ENCODE assay signal across 16 cellular contexts in the genomic region with DNA sequence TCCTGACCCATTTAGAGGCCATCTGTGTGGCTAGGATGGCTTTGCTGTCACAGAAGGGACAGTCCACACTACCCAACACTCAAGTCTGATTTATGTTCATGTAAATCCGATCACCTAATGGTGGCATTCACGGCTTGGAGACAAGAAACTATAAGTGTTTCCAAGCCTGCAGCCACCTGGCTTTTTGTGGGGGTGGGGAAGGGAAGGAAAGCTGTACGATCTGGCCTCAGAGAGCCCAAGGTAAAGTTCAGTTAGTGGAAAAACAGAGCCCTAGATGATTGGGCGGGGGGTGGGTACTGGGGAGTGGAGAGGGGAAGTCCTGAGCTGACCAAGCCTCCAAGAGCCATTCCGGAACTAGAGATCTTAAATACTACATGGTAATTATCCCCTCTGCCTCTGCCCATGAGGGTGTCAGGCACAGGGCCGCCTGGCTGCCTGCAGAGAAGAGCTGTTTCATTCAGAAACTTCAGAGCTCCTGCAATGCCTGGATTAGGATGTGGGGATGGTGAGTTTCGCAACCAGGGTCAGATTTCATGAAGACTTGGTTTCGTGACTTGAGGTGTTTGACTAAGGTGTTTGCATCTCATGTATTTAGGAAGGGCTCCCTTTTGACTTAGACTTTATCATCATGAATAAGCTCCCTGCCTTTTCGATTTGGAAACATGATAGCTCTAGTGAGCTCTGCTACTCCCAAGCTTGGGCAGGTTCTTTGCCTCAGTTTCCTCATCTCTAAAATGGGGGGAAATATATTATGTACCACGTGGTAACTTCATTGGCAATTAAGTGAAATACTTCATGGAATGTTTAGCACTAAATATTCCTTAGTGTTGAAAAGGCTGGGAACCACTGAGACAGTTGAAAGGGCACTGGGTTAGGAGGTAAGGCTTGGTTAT. TPM values are rescaled to one million over a fixed set of nuclear protein-coding genes. Genes with fewer than 3 reads are reported as not detected.
DNase-seq lines count a peak whose midpoint lies in the region; ATAC-seq and TF ChIP-seq lines count a peak whose summit lies in the region.
"Had no signal": no experiment of that assay in that cellular context is flagged by ENCODE, and none has a peak within 500 bp of the region (broad histone marks: within the 10 kb centered on the region; RNA-seq: fewer than 3 reads in every experiment).

No MANE protein-coding gene starts in this region.

- H3K4me3 ChIP-seq in fibroblast of lung (replicated peaks in 1 of 4; ENCODE audit: control extremely low read depth in 1 of 4, insufficient read depth in 1 of 4, low read depth in 3 of 4, low read length in 4 of 4) = peak overlapping the region in 1 of 4 experiments; percentile 1
- peak overlapping the region; percentile 37 for H3K4me3 ChIP-seq in retinal pigment epithelial cell (ENCODE audit: low read length)
- H3K4me3 ChIP-seq: colonic mucosa had no signal

- no peaks in the 10 kb centered on the region for H3K36me3 ChIP-seq in fibroblast of lung (ENCODE audit: control insufficient read depth, insufficient read depth, low read length)
- H3K36me3 ChIP-seq: colonic mucosa had no signal

- H3K79me2 ChIP-seq in fibroblast of lung (ENCODE audit: control insufficient read depth, insufficient read depth, low read length) = peaks cover 49% of the 10 kb centered on the region

- no peak overlapping the region for H3K4me3 Mint-ChIP-seq in HFFc6
- H3K4me3 Mint-ChIP-seq: activated CD8-positive, alpha-beta memory T cell treated with anti-CD3 and anti-CD28 coated beads, Interleukin-2, amount 10 ng/mL, durations not matched to agents 7 days and 5 days; activated naive CD8-positive, alpha-beta T cell; naive B cell had no signal

- peaks cover 6% of the 10 kb centered on the region for H3K27me3 Mint-ChIP-seq in HFFc6 (ENCODE audit: insufficient read depth)

- H4K20me1 ChIP-seq in fibroblast of lung (ENCODE audit: control insufficient read depth, extremely low read depth, insufficient read depth, low read length) = peaks cover 1% of the 10 kb centered on the region

- ATAC-seq in HG03469 (IDR thresholded peaks at IDR 0.05; ENCODE audit: unreplicated experiment) = no peak
- no peak for ATAC-seq in GM21360 (IDR thresholded peaks at IDR 0.05; ENCODE audit: unreplicated experiment)
- ATAC-seq: activated CD8-positive, alpha-beta memory T cell treated with anti-CD3 and anti-CD28 coated beads, Interleukin-2, amount 10 ng/mL, durations not matched to agents 7 days and 5 days had no signal

- no peaks in the 10 kb centered on the region for H3K9me3 Mint-ChIP-seq in HFFc6
- H3K9me3 Mint-ChIP-seq: naive B cell had no signal

- no peak overlapping the region for H2AFZ ChIP-seq in fibroblast of lung (ENCODE audit: low read length)

- H3K9ac ChIP-seq in fibroblast of lung (ENCODE audit: insufficient read depth, low read length) = no peak overlapping the region

- H3K27me3 ChIP-seq in fibroblast of lung (ENCODE audit: control insufficient read depth, insufficient read depth, low read length) = no peaks in the 10 kb centered on the region
- H3K27me3 ChIP-seq: colonic mucosa had no signal

- no peaks in the 10 kb centered on the region for H3K4me1 ChIP-seq in fibroblast of lung (ENCODE audit: control insufficient read depth, extremely low read depth, insufficient read depth, low read length)
- H3K4me1 ChIP-seq: colonic mucosa had no signal

- TF ChIP-seq CTCF in HFFc6 (IDR thresholded peaks at IDR 0.05) (no peak), fibroblast of lung (conservative IDR thresholded peaks at IDR 0.05 in 1 of 2, IDR thresholded peaks at IDR 0.05 in 1 of 2; ENCODE audit: low read depth in 1 of 2, low read length in 2 of 2) (no peak), retinal pigment epithelial cell (conservative IDR thresholded peaks at IDR 0.05; ENCODE audit: low read depth, low read length) (no peak)

- DNase-seq in HFFc6 (no peak), OCI-M1 (lab: John Stamatoyannopoulos, UW) (peak; percentile 34), fibroblast of lung (ENCODE audit: low read depth in 2 of 2) (peak; percentile 30 to 59), retinal pigment epithelial cell (ENCODE audit: low read depth) (no peak), activated gamma-delta T cell (lab: John Stamatoyannopoulos, UW) (no peak)
- DNase-seq: activated CD8-positive, alpha-beta memory T cell treated with anti-CD3 and anti-CD28 coated beads, Interleukin-2, amount 10 ng/mL, durations not matched to agents 7 days and 5 days; colonic mucosa; naive B cell; NCI-H1105 treated with DMSO at 0.1 percent for 48 hours; NCI-H774; small intestine; substantia nigra had no signal

- H3K4me1 Mint-ChIP-seq in HFFc6 (ENCODE audit: low read depth) = peaks cover 79% of the 10 kb centered on the region
- H3K4me1 Mint-ChIP-seq: activated CD8-positive, alpha-beta memory T cell treated with anti-CD3 and anti-CD28 coated beads, Interleukin-2, amount 10 ng/mL, durations not matched to agents 7 days and 5 days had no signal

- peak overlapping the region; percentile 22; the same call in 1 of the 2 replicates for H3K27ac Mint-ChIP-seq in HFFc6
- H3K27ac Mint-ChIP-seq: activated CD8-positive, alpha-beta memory T cell treated with anti-CD3 and anti-CD28 coated beads, Interleukin-2, amount 10 ng/mL, durations not matched to agents 7 days and 5 days; activated naive CD8-positive, alpha-beta T cell had no signal

- H3K4me2 ChIP-seq in fibroblast of lung (ENCODE audit: extremely low read depth, insufficient read depth, low read length) = no peak overlapping the region

- peaks cover 28% of the 10 kb centered on the region for H3K36me3 Mint-ChIP-seq in HFFc6 (ENCODE audit: low read depth)
- H3K36me3 Mint-ChIP-seq: activated CD8-positive, alpha-beta memory T cell treated with anti-CD3 and anti-CD28 coated beads, Interleukin-2, amount 10 ng/mL, durations not matched to agents 7 days and 5 days; activated naive CD8-positive, alpha-beta T cell; naive B cell had no signal

- H3K27ac ChIP-seq in fibroblast of lung (ENCODE audit: insufficient read depth, low read length) = no peak overlapping the region
- H3K27ac ChIP-seq: colonic mucosa had no signal

- no peaks in the 10 kb centered on the region for H3K9me3 ChIP-seq in fibroblast of lung (ENCODE audit: control insufficient read depth, insufficient read depth, low read depth, low read length)
- H3K9me3 ChIP-seq: colonic mucosa had no signal

RNA-seq across cellular contexts. Expression of gene TIMP3, which starts 9.0 kb away (rescaled TPM):
- total RNA-seq in HFFc6 (2021; fragmentation: NEBNext Ultra II Directional; extraction: Animal tissue kit (Norgen Biotek cat#: 25700)) = 100 to 1,000 TPM; 303 to 525 (median 354) TPM
- 145 and 242 TPM in 2 replicates for total RNA-seq in fibroblast of lung
- polyA plus RNA-seq in fibroblast of lung = 211 and 375 TPM in 2 replicates
- 182 and 348 TPM in 2 replicates for polyA plus RNA-seq in fibroblast of lung (2012)
- polyA minus RNA-seq in fibroblast of lung (ENCODE audit: low replicate concordance) = 214 and 341 TPM in 2 replicates
- total RNA-seq: activated CD8-positive, alpha-beta memory T cell treated with anti-CD3 and anti-CD28 coated beads, Interleukin-2, amount 10 ng/mL, durations not matched to agents 7 days and 5 days; G401 had no signal

Comparison
In these comparisons a context has a peak if more than half of its experiments do, and no peak if none do; other contexts are left out.
1. DNase-seq: peak in OCI-M1 (single experiment) and fibroblast of lung (2 of 2); none in HFFc6 (single experiment), retinal pigment epithelial cell (single experiment) and activated gamma-delta T cell (single experiment).